In the genomic region with DNA sequence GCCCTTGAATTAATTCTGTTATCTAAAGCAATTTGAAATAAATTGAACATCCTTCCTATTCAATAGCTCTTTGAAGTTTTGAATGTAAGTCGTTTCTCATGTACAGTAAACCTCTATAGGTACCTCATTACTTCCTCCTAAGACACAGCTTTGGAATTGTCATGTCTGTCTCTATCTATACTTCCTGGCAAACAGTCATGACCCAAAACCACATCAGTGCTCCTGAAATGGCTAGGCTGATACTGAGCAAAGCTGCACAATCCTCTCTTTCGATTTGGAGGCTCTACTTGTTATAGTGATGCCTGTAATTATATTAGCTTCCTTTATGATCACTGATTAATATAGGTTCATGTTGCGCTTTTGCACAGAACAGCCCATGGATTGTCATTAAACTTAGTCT, we compare ENCODE assay signal across 25 cellular contexts.
DNase-seq lines count a peak whose midpoint lies in the region; ATAC-seq, FAIRE-seq and TF ChIP-seq lines count a peak whose summit lies in the region.
"Had no signal": no experiment of that assay in that cellular context is flagged by ENCODE, and none has a peak within 500 bp of the region (broad histone marks: within the 10 kb centered on the region; RNA-seq: fewer than 3 reads in every experiment).

No MANE protein-coding gene starts in this region.

- peak; percentile 73 for ATAC-seq in activated CD4-positive, alpha-beta T cell treated with anti-CD3 and anti-CD28 coated beads for 36 hours
- ATAC-seq in A549 (no peak), GM21367 (IDR thresholded peaks at IDR 0.05; ENCODE audit: unreplicated experiment) (no peak)
- peak; percentile 72 for ATAC-seq in activated T-helper 17 cell treated with anti-CD3 and anti-CD28 coated beads, Interleukin-2, amount 50 U/mL, for 72 hours (replicated peaks)

- H3K9me2 ChIP-seq in Loucy (replicated peaks; ENCODE audit: low read depth, low read length) = no peaks in the 10 kb centered on the region

- no peak overlapping the region for H3K27ac Mint-ChIP-seq in activated CD4-positive, alpha-beta T cell treated with anti-CD3 and anti-CD28 coated beads for 36 hours
- H3K27ac Mint-ChIP-seq in activated T-helper 17 cell treated with anti-CD3 and anti-CD28 coated beads, Interleukin-2, amount 50 U/mL, for 72 hours = no peak overlapping the region
- H3K27ac Mint-ChIP-seq: CD14-positive monocyte; CD4-positive, alpha-beta T cell; CD8-positive, alpha-beta memory T cell had no signal

- no peak for TF ChIP-seq RAD21 in A549 (conservative IDR thresholded peaks at IDR 0.05 in 1 of 2, IDR thresholded peaks at IDR 0.05 in 1 of 2)

- peaks cover 21% of the 10 kb centered on the region for H3K27me3 Mint-ChIP-seq in activated CD4-positive, alpha-beta T cell treated with anti-CD3 and anti-CD28 coated beads for 36 hours
- H3K27me3 Mint-ChIP-seq in activated T-helper 17 cell treated with anti-CD3 and anti-CD28 coated beads, Interleukin-2, amount 50 U/mL, for 72 hours = peaks cover 25% of the 10 kb centered on the region

- intact Hi-C loops in activated CD4-positive, alpha-beta T cell treated with anti-CD3 and anti-CD28 coated beads for 36 hours (cut with DNase I, micrococcal nuclease) = no loop called here

- no peaks in the 10 kb centered on the region for H3K27me3 ChIP-seq in Loucy (ENCODE audit: insufficient read depth, low read length, poor library complexity, severe bottlenecking)
- H3K27me3 ChIP-seq: BE2C; BLaER1 treated with 17β-estradiol and CSF1 and Interleukin-3, amounts not matched to agents 10 nM and 100 nM had no signal

- no peak overlapping the region for H3K9ac ChIP-seq in Loucy (ENCODE audit: low read depth, low read length, poor library complexity, severe bottlenecking)
- H3K9ac ChIP-seq: BLaER1 treated with 17β-estradiol and CSF1 and Interleukin-3, amounts not matched to agents 10 nM and 100 nM; GM23248 had no signal

- TF ChIP-seq CTCF in A549 (IDR thresholded peaks at IDR 0.05) (no peak), Loucy (conservative IDR thresholded peaks at IDR 0.05; ENCODE audit: low read length) (no peak)

- 69% methylated on average over 3 of the region's 3 CpGs for WGBS in A549 (ENCODE audit: missing lambda C conversion rate)

- H3K27ac ChIP-seq in A549 = no peak overlapping the region
- H3K27ac ChIP-seq: 22Rv1; BLaER1 treated with 17β-estradiol and CSF1 and Interleukin-3, amounts not matched to agents 10 nM and 100 nM; GM23248 had no signal

- POLR2A ChIA-PET in activated CD4-positive, alpha-beta T cell treated with anti-CD3 and anti-CD28 coated beads for 36 hours (lab: Charles Lee) = no interaction called here
- POLR2A ChIA-PET in A549 (lab: Yijun Ruan, JAX) = no interaction called here

- TF ChIP-seq POLR2A in A549 (IDR thresholded peaks at IDR 0.05; ENCODE audit: low read length) = no peak

- no peaks in the 10 kb centered on the region for H3F3A ChIP-seq in Loucy (ENCODE audit: low read depth)

- H3K4me2 ChIP-seq in A549 (no peak overlapping the region), Loucy (ENCODE audit: low read depth, low read length, poor library complexity, severe bottlenecking) (peak overlapping the region; percentile 38)
- H3K4me2 ChIP-seq: BLaER1 treated with 17β-estradiol and CSF1 and Interleukin-3, amounts not matched to agents 10 nM and 100 nM had no signal

- peak; percentile 14 for DNase-seq in activated CD4-positive, alpha-beta T cell treated with anti-CD3 and anti-CD28 coated beads for 36 hours
- DNase-seq in activated CD4-positive, alpha-beta T cell treated with anti-CD3 and anti-CD28 coated beads for 48 hours = no peak
- DNase-seq in A549 (ENCODE audit: low read depth in 1 of 2, low spot score in 1 of 2) (no peak), SW 1271 (lab: John Stamatoyannopoulos, UW) (no peak), DMS 273 (lab: John Stamatoyannopoulos, UW; ENCODE audit: unreplicated experiment) (no peak)
- DNase-seq: ACHN; AML-193; BE2C; CD4-positive, alpha-beta T cell; CD8-positive, alpha-beta memory T cell; DMS79 treated with DMSO at 0.1 percent for 48 hours; GM23248; H7; HCEC 1CT had no signal

- peak; percentile 13 for FAIRE-seq in A549 (lab: Jason Lieb, UNC)
- FAIRE-seq: A204.1, D721Med, G401.6, GM12892, H1 had no signal

- H3K79me2 ChIP-seq in Loucy (ENCODE audit: insufficient read depth, low read length) = no peaks in the 10 kb centered on the region

- H3K9me3 ChIP-seq in A549 (no peaks in the 10 kb centered on the region), Loucy (ENCODE audit: insufficient read depth, low read depth, low read length) (no peaks in the 10 kb centered on the region)
- H3K9me3 ChIP-seq: BE2C; BLaER1 treated with 17β-estradiol and CSF1 and Interleukin-3, amounts not matched to agents 10 nM and 100 nM had no signal

- peaks cover 23% of the 10 kb centered on the region for H3K4me1 Mint-ChIP-seq in activated CD4-positive, alpha-beta T cell treated with anti-CD3 and anti-CD28 coated beads for 36 hours
- H3K4me1 Mint-ChIP-seq in activated T-helper 17 cell treated with anti-CD3 and anti-CD28 coated beads, Interleukin-2, amount 50 U/mL, for 72 hours = peaks cover 5% of the 10 kb centered on the region
- H3K4me1 Mint-ChIP-seq: CD14-positive monocyte; CD8-positive, alpha-beta memory T cell had no signal

- no peak overlapping the region for H3K4me3 Mint-ChIP-seq in activated CD4-positive, alpha-beta T cell treated with anti-CD3 and anti-CD28 coated beads for 36 hours
- H3K4me3 Mint-ChIP-seq in activated T-helper 17 cell treated with anti-CD3 and anti-CD28 coated beads, Interleukin-2, amount 50 U/mL, for 72 hours = no peak overlapping the region
- H3K4me3 Mint-ChIP-seq: CD14-positive monocyte; CD4-positive, alpha-beta T cell; CD8-positive, alpha-beta memory T cell had no signal

- no peaks in the 10 kb centered on the region for H3K36me3 Mint-ChIP-seq in activated CD4-positive, alpha-beta T cell treated with anti-CD3 and anti-CD28 coated beads for 36 hours (ENCODE audit: low read depth)
- H3K36me3 Mint-ChIP-seq in activated T-helper 17 cell treated with anti-CD3 and anti-CD28 coated beads, Interleukin-2, amount 50 U/mL, for 72 hours (ENCODE audit: low read depth) = no peaks in the 10 kb centered on the region
- H3K36me3 Mint-ChIP-seq: CD14-positive monocyte; CD8-positive, alpha-beta memory T cell had no signal

- H3K9me3 Mint-ChIP-seq in activated CD4-positive, alpha-beta T cell treated with anti-CD3 and anti-CD28 coated beads for 36 hours (ENCODE audit: low read depth) = no peaks in the 10 kb centered on the region
- H3K9me3 Mint-ChIP-seq in activated T-helper 17 cell treated with anti-CD3 and anti-CD28 coated beads, Interleukin-2, amount 50 U/mL, for 72 hours = no peaks in the 10 kb centered on the region
- H3K9me3 Mint-ChIP-seq: CD4-positive, alpha-beta T cell had no signal

- peak overlapping the region; percentile 15 for H2AFZ ChIP-seq in Loucy (ENCODE audit: low read length)
- H2AFZ ChIP-seq: GM23248 had no signal

- no peaks in the 10 kb centered on the region for H4K20me1 ChIP-seq in Loucy (ENCODE audit: insufficient read depth, low read length, poor library complexity, severe bottlenecking)
- H4K20me1 ChIP-seq: BLaER1 treated with 17β-estradiol and CSF1 and Interleukin-3, amounts not matched to agents 10 nM and 100 nM had no signal

- CTCF ChIA-PET in activated CD4-positive, alpha-beta T cell treated with anti-CD3 and anti-CD28 coated beads for 36 hours (lab: Charles Lee) = interaction anchor here (0.7 kb wide), 1 partner anchor 17 kb away, joined by 4 read pairs; no protein-coding TSS in a partner anchor
- CTCF ChIA-PET in A549 (lab: Yijun Ruan, JAX) = interaction anchor here (0.7 to 1.0 kb wide), 2 partner anchors 89 to 259 kb away, joined by 3 read pairs; no protein-coding TSS in a partner anchor

- no peak overlapping the region for H3K4me3 ChIP-seq in A549
- peak overlapping the region; percentile 3 for H3K4me3 ChIP-seq in Loucy (ENCODE audit: low read length, poor library complexity, severe bottlenecking)
- H3K4me3 ChIP-seq: BLaER1 treated with 17β-estradiol and CSF1 and Interleukin-3, amounts not matched to agents 10 nM and 100 nM; GM23248 had no signal

- H3K36me3 ChIP-seq in Loucy (ENCODE audit: insufficient read depth, low read length) = no peaks in the 10 kb centered on the region
- H3K36me3 ChIP-seq: BE2C; BLaER1 treated with 17β-estradiol and CSF1 and Interleukin-3, amounts not matched to agents 10 nM and 100 nM had no signal

- TF ChIP-seq EP300 in A549 (IDR thresholded peaks at IDR 0.05) = no peak

- no peaks in the 10 kb centered on the region for H3K4me1 ChIP-seq in A549
- H3K4me1 ChIP-seq in Loucy (ENCODE audit: insufficient read depth, low read length, poor library complexity, severe bottlenecking) = peaks cover 14% of the 10 kb centered on the region
- H3K4me1 ChIP-seq: BE2C had no signal

TF ChIP-seq in A549, 52 proteins besides CTCF, POLR2A, EP300 and RAD21:
- TF ChIP-seq ESRRA (IDR thresholded peaks at IDR 0.05; ENCODE audit: borderline replicate concordance, low read length) = no peak
- TF ChIP-seq SREBF2 (IDR thresholded peaks at IDR 0.05) = no peak
- TF ChIP-seq PHF8 (IDR thresholded peaks at IDR 0.05; ENCODE audit: borderline replicate concordance, low read depth) = no peak
- TF ChIP-seq HOXA7 (CRISPR knock-in tag; IDR thresholded peaks at IDR 0.05) = no peak
- TF ChIP-seq RCOR1 (IDR thresholded peaks at IDR 0.05; ENCODE audit: low read depth, low read length) = no peak

Comparison
In these comparisons a context has a peak if more than half of its experiments do, and no peak if none do; other contexts are left out.
1. ATAC-seq: peak in activated CD4-positive, alpha-beta T cell treated with anti-CD3 and anti-CD28 coated beads for 36 hours (single experiment) and activated T-helper 17 cell treated with anti-CD3 and anti-CD28 coated beads, Interleukin-2, amount 50 U/mL, for 72 hours (single experiment); none in A549 (0 of 2) and GM21367 (single experiment).